Comparison of ENCODE assay signal across 19 cellular contexts in the genomic region with DNA sequence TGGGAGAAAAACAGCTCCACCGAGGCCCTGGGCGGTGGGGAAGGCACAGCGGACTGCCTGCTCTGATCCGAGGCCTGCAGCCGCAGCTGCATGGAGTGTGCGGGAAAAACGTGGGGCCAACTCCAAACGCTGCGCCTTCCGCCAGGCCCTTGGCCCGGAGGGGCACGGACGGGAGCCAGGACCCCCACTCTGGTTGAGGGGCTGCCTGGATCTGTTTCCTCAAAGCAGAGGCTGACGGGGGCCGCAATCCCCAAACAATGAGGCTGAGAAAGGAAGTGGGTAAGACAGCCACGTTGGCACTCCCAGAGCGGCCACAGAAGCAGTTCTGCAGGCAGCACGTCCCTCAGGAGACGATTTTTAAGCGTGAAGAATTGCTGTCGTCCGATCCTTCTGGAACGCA.
DNase-seq lines count a peak whose midpoint lies in the region; ATAC-seq and TF ChIP-seq lines count a peak whose summit lies in the region.
"Had no signal": no experiment of that assay in that cellular context is flagged by ENCODE, and none has a peak within 500 bp of the region (broad histone marks: within the 10 kb centered on the region; RNA-seq: fewer than 3 reads in every experiment).

No MANE protein-coding gene starts in this region.

- TF ChIP-seq CTCF in lower lobe of right lung (IDR thresholded peaks at IDR 0.05) (no peak), upper lobe of right lung (IDR thresholded peaks at IDR 0.05) (no peak), foreskin fibroblast (IDR thresholded peaks at IDR 0.05; ENCODE audit: low read depth, low read length) (no peak)

- peak; percentile 1 for DNase-seq in activated CD8-positive, alpha-beta memory T cell treated with anti-CD3 and anti-CD28 coated beads, Interleukin-2, amount 50 U/mL, for 4 hours
- DNase-seq in activated CD8-positive, alpha-beta memory T cell treated with anti-CD3 and anti-CD28 coated beads for 24 hours, result no peak
- peak; percentile 47 for DNase-seq in cardiac septum (ENCODE audit: low spot score)
- DNase-seq in lower lobe of right lung, result peak; percentile 28
- peak; percentile 41 for DNase-seq in upper lobe of right lung
- no peak for DNase-seq in foreskin fibroblast
- no peak for DNase-seq in DMS153 (lab: John Stamatoyannopoulos, UW)
- DNase-seq: AML-193, COR-L47, DMS 273 treated with DMSO at 0.1 percent for 48 hours, MV-4-11, NCI-H1417, NCI-H187 treated with DMSO at 0.1 percent for 48 hours, NCI-H2227 treated with DMSO at 0.1 percent for 48 hours, NCI-H524 treated with DMSO at 0.1 percent for 48 hours, SIG-M5 had no signal

- no peak for ATAC-seq in lower lobe of right lung
- no peak for ATAC-seq in upper lobe of right lung
- ATAC-seq in GM19467 (IDR thresholded peaks at IDR 0.05; ENCODE audit: unreplicated experiment), result no peak

- H3K27me3 ChIP-seq in lower lobe of right lung (ENCODE audit: low read depth) (peaks cover 12% of the 10 kb centered on the region), upper lobe of right lung (peaks cover 6% of the 10 kb centered on the region)

- intact Hi-C loops in cardiac septum (cut with DNase I) (no loop called here), lower lobe of right lung (cut with DNase I) (no loop called here), upper lobe of right lung (cut with DNase I) (no loop called here)

- H3K4me1 ChIP-seq in lower lobe of right lung (no peaks in the 10 kb centered on the region), upper lobe of right lung (no peaks in the 10 kb centered on the region)

- H3K36me3 ChIP-seq in lower lobe of right lung (no peaks in the 10 kb centered on the region), upper lobe of right lung (no peaks in the 10 kb centered on the region)

- H3K27ac ChIP-seq in lower lobe of right lung (no peak overlapping the region), upper lobe of right lung (no peak overlapping the region)
- H3K27ac ChIP-seq: 22Rv1, KMS-11 had no signal

- no peaks in the 10 kb centered on the region for H3K9me3 ChIP-seq in lower lobe of right lung
- no peaks in the 10 kb centered on the region for H3K9me3 ChIP-seq in upper lobe of right lung

- no peak overlapping the region for H3K4me3 ChIP-seq in lower lobe of right lung
- H3K4me3 ChIP-seq in upper lobe of right lung, result no peak overlapping the region
- H3K4me3 ChIP-seq in foreskin fibroblast (ENCODE audit: low read depth in 1 of 2, low read length in 2 of 2), result no peak overlapping the region

Comparison
In these comparisons a context has a peak if more than half of its experiments do, and no peak if none do; other contexts are left out.
1. DNase-seq: peak in activated CD8-positive, alpha-beta memory T cell treated with anti-CD3 and anti-CD28 coated beads, Interleukin-2, amount 50 U/mL, for 4 hours (single experiment), cardiac septum (single experiment), lower lobe of right lung (single experiment) and upper lobe of right lung (single experiment); none in activated CD8-positive, alpha-beta memory T cell treated with anti-CD3 and anti-CD28 coated beads for 24 hours (single experiment), foreskin fibroblast (0 of 2) and DMS153 (single experiment).